Comparison of ENCODE assay signal across 29 cellular contexts in genomic region chr7:11896663-11897062, GRCh38.
"Had no signal": no experiment of that assay in that cellular context is flagged by ENCODE, and none has a peak within 500 bp of the region (broad histone marks: within the 10 kb centered on the region; RNA-seq: fewer than 3 reads in every experiment).

No MANE protein-coding gene starts in this region.

- DNase-seq: activated CD4-positive, alpha-beta T cell treated with anti-CD3 and anti-CD28 coated beads, Interleukin-2, amount 50 U/mL, for 4 hours; activated CD8-positive, alpha-beta memory T cell treated with anti-CD3 and anti-CD28 coated beads for 24 hours; activated CD8-positive, alpha-beta memory T cell treated with anti-CD3 and anti-CD28 coated beads, Interleukin-2, amount 50 U/mL, for 4 hours; activated naive CD4-positive, alpha-beta T cell; activated T-cell treated with anti-CD3 and anti-CD28 coated beads, Interleukin-2, amount 50 U/mL, for 24 hours; adrenal gland; colonic mucosa; dorsolateral prefrontal cortex; effector memory CD8-positive, alpha-beta T cell; heart left ventricle; left lung; naive thymus-derived CD8-positive, alpha-beta T cell; stimulated activated CD4-positive, alpha-beta T cell treated with anti-CD3 and anti-CD28 coated beads, Interleukin-2, amount 100 ng/mL, for 48 hours; stimulated activated CD8-positive, alpha-beta memory T cell treated with anti-CD3 and anti-CD28 coated beads, Interleukin-4, amount 100 ng/mL, for 48 hours; stimulated activated naive B cell treated with anti-CD40 and anti-IgM and Interleukin-4, amounts not matched to agents 10 μg/mL and 1 μg/mL and 100 μg/mL, for 72 hours; T1000; transverse colon had no signal

- H3K9me3 Mint-ChIP-seq: activated T-cell treated with anti-CD3 and anti-CD28 coated beads, Interleukin-2, amount 50 U/mL, for 24 hours; activated T-helper 17 cell treated with anti-CD3 and anti-CD28 coated beads, Interleukin-2, amount 50 U/mL, for 72 hours; effector memory CD8-positive, alpha-beta T cell; neural progenitor cell; stimulated activated naive B cell treated with anti-CD40 and anti-IgM and Interleukin-4, amounts not matched to agents 10 μg/mL and 1 μg/mL and 100 μg/mL, for 72 hours had no signal

- H3K27ac Mint-ChIP-seq: activated naive CD8-positive, alpha-beta T cell; activated T-cell treated with anti-CD3 and anti-CD28 coated beads, Interleukin-2, amount 50 U/mL, for 24 hours; activated T-helper 17 cell treated with anti-CD3 and anti-CD28 coated beads, Interleukin-2, amount 50 U/mL, for 72 hours; effector memory CD8-positive, alpha-beta T cell; naive thymus-derived CD8-positive, alpha-beta T cell; neural progenitor cell; stimulated activated naive B cell treated with anti-CD40 and anti-IgM and Interleukin-4, amounts not matched to agents 10 μg/mL and 1 μg/mL and 100 μg/mL, for 72 hours; WTC11 had no signal

- H3K4me2 ChIP-seq: neural progenitor cell had no signal

- H3K9me3 ChIP-seq: adrenal gland, colonic mucosa, esophagus muscularis mucosa, gastroesophageal sphincter, left lung, transverse colon had no signal

- H3K9ac ChIP-seq: neural progenitor cell had no signal

- ATAC-seq: activated T-helper 17 cell treated with anti-CD3 and anti-CD28 coated beads, Interleukin-2, amount 50 U/mL, for 72 hours; effector memory CD8-positive, alpha-beta T cell; gastroesophageal sphincter; heart left ventricle; left lung; naive thymus-derived CD8-positive, alpha-beta T cell; sciatic nerve; stimulated activated naive B cell treated with anti-CD40 and anti-IgM and Interleukin-4, amounts not matched to agents 10 μg/mL and 1 μg/mL and 100 μg/mL, for 72 hours; WTC11 had no signal

- H3K4me1 Mint-ChIP-seq: activated T-helper 17 cell treated with anti-CD3 and anti-CD28 coated beads, Interleukin-2, amount 50 U/mL, for 72 hours; central memory CD8-positive, alpha-beta T cell; naive thymus-derived CD8-positive, alpha-beta T cell; neural progenitor cell; stimulated activated naive B cell treated with anti-CD40 and anti-IgM and Interleukin-4, amounts not matched to agents 10 μg/mL and 1 μg/mL and 100 μg/mL, for 72 hours had no signal

- FAIRE-seq: keratinocyte, urothelium cell line had no signal

- H3K36me3 ChIP-seq: adrenal gland, breast epithelium, colonic mucosa, esophagus muscularis mucosa, gastroesophageal sphincter, heart left ventricle, left lung, neural progenitor cell, transverse colon had no signal

- H3K4me3 ChIP-seq: adrenal gland, breast epithelium, colonic mucosa, dorsolateral prefrontal cortex, esophagus muscularis mucosa, gastroesophageal sphincter, heart left ventricle, left lung, lung, neural progenitor cell, transverse colon had no signal

- H3K36me3 Mint-ChIP-seq: activated naive CD8-positive, alpha-beta T cell; naive thymus-derived CD8-positive, alpha-beta T cell; neural progenitor cell; stimulated activated naive B cell treated with anti-CD40 and anti-IgM and Interleukin-4, amounts not matched to agents 10 μg/mL and 1 μg/mL and 100 μg/mL, for 72 hours had no signal

- H3K27me3 Mint-ChIP-seq: activated naive CD8-positive, alpha-beta T cell; activated T-cell treated with anti-CD3 and anti-CD28 coated beads, Interleukin-2, amount 50 U/mL, for 24 hours; activated T-helper 17 cell treated with anti-CD3 and anti-CD28 coated beads, Interleukin-2, amount 50 U/mL, for 72 hours; central memory CD8-positive, alpha-beta T cell; effector memory CD8-positive, alpha-beta T cell; stimulated activated naive B cell treated with anti-CD40 and anti-IgM and Interleukin-4, amounts not matched to agents 10 μg/mL and 1 μg/mL and 100 μg/mL, for 72 hours had no signal

- H3K27me3 ChIP-seq: adrenal gland, breast epithelium, colonic mucosa, dorsolateral prefrontal cortex, esophagus muscularis mucosa, gastroesophageal sphincter, heart left ventricle, left lung, neural progenitor cell, transverse colon had no signal

- H2AFZ ChIP-seq: neural progenitor cell had no signal

- H3K4me3 Mint-ChIP-seq: activated naive CD8-positive, alpha-beta T cell; activated T-cell treated with anti-CD3 and anti-CD28 coated beads, Interleukin-2, amount 50 U/mL, for 24 hours; activated T-helper 17 cell treated with anti-CD3 and anti-CD28 coated beads, Interleukin-2, amount 50 U/mL, for 72 hours; central memory CD8-positive, alpha-beta T cell; effector memory CD8-positive, alpha-beta T cell; naive thymus-derived CD8-positive, alpha-beta T cell; neural progenitor cell; stimulated activated naive B cell treated with anti-CD40 and anti-IgM and Interleukin-4, amounts not matched to agents 10 μg/mL and 1 μg/mL and 100 μg/mL, for 72 hours; WTC11 had no signal

- H3K4me1 ChIP-seq: adrenal gland, breast epithelium, colonic mucosa, esophagus muscularis mucosa, gastroesophageal sphincter, heart left ventricle, left lung, neural progenitor cell, transverse colon had no signal

- H3K27ac ChIP-seq: adrenal gland, breast epithelium, colonic mucosa, dorsolateral prefrontal cortex, esophagus muscularis mucosa, gastroesophageal sphincter, heart left ventricle, left lung, neural progenitor cell, transverse colon had no signal
